9 cellular contexts compared by ENCODE assay signal in the genomic region with DNA sequence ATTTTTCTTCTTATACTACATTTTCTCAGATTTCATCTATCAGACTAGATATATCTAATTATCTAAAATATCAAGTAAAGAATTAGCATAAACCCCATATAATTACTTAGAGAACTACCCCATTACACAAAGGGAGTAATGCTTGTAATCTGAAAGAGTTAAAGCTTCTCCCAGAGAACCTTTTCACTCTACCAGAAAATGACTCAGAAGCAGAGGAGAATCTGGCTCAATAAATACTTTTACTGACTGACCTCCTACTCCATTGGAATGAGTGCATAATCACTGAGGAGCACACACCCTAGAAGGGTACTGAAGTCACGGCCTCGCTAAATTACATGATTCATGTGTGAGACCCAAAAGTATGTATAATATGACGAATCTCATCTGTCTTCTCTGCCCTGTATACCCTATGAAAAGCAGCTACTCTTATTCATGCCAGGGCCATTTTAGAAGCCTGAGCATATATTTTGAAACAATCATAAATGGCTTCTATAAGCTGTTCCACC. TPM values are rescaled to one million over a fixed set of nuclear protein-coding genes. Genes with fewer than 3 reads are reported as not detected.
DNase-seq lines count a peak whose midpoint lies in the region; ATAC-seq and TF ChIP-seq lines count a peak whose summit lies in the region.
"Had no signal": no experiment of that assay in that cellular context is flagged by ENCODE, and none has a peak within 500 bp of the region (broad histone marks: within the 10 kb centered on the region; RNA-seq: fewer than 3 reads in every experiment).

No MANE protein-coding gene starts in this region.

- in situ Hi-C loops in Caki2 (cut with HindIII; ENCODE audit: low pct_unique_long_range_greater_than_20kb, low sequenced_read_pairs): no loop called here
- in situ Hi-C loops in G401 (cut with HindIII; ENCODE audit: low sequenced_read_pairs): no loop called here

- H3K9me3 ChIP-seq in RWPE2 (ENCODE audit: severe bottlenecking): no peaks in the 10 kb centered on the region

- H3K4me3 ChIP-seq in RWPE2 (ENCODE audit: severe bottlenecking) (no peak overlapping the region), fibroblast of pulmonary artery (replicated peaks; ENCODE audit: low read depth, low read length) (peak overlapping the region; percentile 13), rectal smooth muscle tissue (ENCODE audit: low read length) (no peak overlapping the region)

- no peaks in the 10 kb centered on the region for H3K27me3 ChIP-seq in RWPE2 (ENCODE audit: insufficient read depth, poor library complexity, severe bottlenecking)
- H3K27me3 ChIP-seq in rectal smooth muscle tissue (ENCODE audit: control insufficient read depth, insufficient read depth, low read length): no peaks in the 10 kb centered on the region

- H3K4me1 ChIP-seq in RWPE2 (ENCODE audit: insufficient read depth, poor library complexity, severe bottlenecking) (peaks cover 38% of the 10 kb centered on the region), rectal smooth muscle tissue (ENCODE audit: control insufficient read depth, insufficient read depth, low read length) (peaks cover 21% of the 10 kb centered on the region)

- peak; percentile 22 for DNase-seq in Caki2 (ENCODE audit: low read depth)
- DNase-seq in RWPE2 (ENCODE audit: low spot score): peak; percentile 75
- peak; percentile 96 for DNase-seq in fibroblast of pulmonary artery (ENCODE audit: low read depth)
- DNase-seq in activated CD8-positive, alpha-beta memory T cell treated with anti-CD3 and anti-CD28 coated beads for 24 hours: no peak
- DNase-seq in G401 (ENCODE audit: low spot score): no peak
- DNase-seq in NOMO-1 treated with dmso at 0.1 percent for 144 hours (lab: John Stamatoyannopoulos, UW; ENCODE audit: unreplicated experiment): no peak
- DNase-seq: stimulated activated CD8-positive, alpha-beta memory T cell treated with anti-CD3 and anti-CD28 coated beads, Interleukin-4, amount 100 ng/mL, for 48 hours had no signal

- TF ChIP-seq CTCF in RWPE2 (IDR thresholded peaks at IDR 0.05; ENCODE audit: poor library complexity, severe bottlenecking) (no peak), fibroblast of pulmonary artery (IDR thresholded peaks at IDR 0.05; ENCODE audit: low read length, missing control alignments) (no peak)

- ATAC-seq in RWPE2 (ENCODE audit: low read depth) (peak; percentile 98), HG02642 (IDR thresholded peaks at IDR 0.05; ENCODE audit: poor library complexity, unreplicated experiment) (no peak)

- H3K27ac ChIP-seq in RWPE2 (ENCODE audit: poor library complexity, severe bottlenecking): peak overlapping the region; percentile 98
- H3K27ac ChIP-seq in rectal smooth muscle tissue (ENCODE audit: low read depth, low read length): peak overlapping the region; percentile 55

- no peak overlapping the region for H3K9ac ChIP-seq in rectal smooth muscle tissue (ENCODE audit: low read length)

- peaks cover 13% of the 10 kb centered on the region for H3K36me3 ChIP-seq in RWPE2 (ENCODE audit: low read depth)
- H3K36me3 ChIP-seq in rectal smooth muscle tissue (ENCODE audit: control insufficient read depth, insufficient read depth, low read length): no peaks in the 10 kb centered on the region

RNA-seq across cellular contexts. Expression of a gene that starts 32.8 kb away (rescaled TPM):
- total RNA-seq in Caki2 (2014; rRNA removed; shearing (Covaris generic); ENCODE audit: low replicate concordance): 6.0 and 6.2 TPM in 2 replicates
- 13.0 and 17.7 TPM in 2 replicates for total RNA-seq in G401 (2014; rRNA removed; shearing (Covaris generic))

Comparison
In these comparisons a context has a peak if more than half of its experiments do, and no peak if none do; other contexts are left out.
1. DNase-seq: peak in Caki2 (single experiment), RWPE2 (single experiment) and fibroblast of pulmonary artery (single experiment); none in activated CD8-positive, alpha-beta memory T cell treated with anti-CD3 and anti-CD28 coated beads for 24 hours (single experiment), G401 (single experiment) and NOMO-1 treated with dmso at 0.1 percent for 144 hours (single experiment).